In genomic region chr11:66068154-66068821, GRCh38 we compare ENCODE assay signal across 8 cellular contexts. TPM values are rescaled to one million over a fixed set of nuclear protein-coding genes. Genes with fewer than 3 reads are reported as not detected.
A peak's percentile ranks its signal among the peaks of the same experiment; 100 is the strongest.
DNase-seq lines count a peak whose midpoint lies in the region; ATAC-seq, FAIRE-seq and TF ChIP-seq lines count a peak whose summit lies in the region.

No MANE protein-coding gene starts in this region.

- no peaks in the 10 kb centered on the region for H3K9me1 ChIP-seq in endothelial cell of umbilical vein (replicated peaks; ENCODE audit: control insufficient read depth, extremely low read depth, insufficient read depth, low read length)

- H3K9me3 ChIP-seq in HAP-1 = no peaks in the 10 kb centered on the region
- H3K9me3 ChIP-seq in endothelial cell of umbilical vein (replicated peaks; ENCODE audit: control insufficient read depth, insufficient read depth, low read length) = no peaks in the 10 kb centered on the region
- no peaks in the 10 kb centered on the region for H3K9me3 ChIP-seq in mucosa of rectum (ENCODE audit: control insufficient read depth in 2 of 2, low read length in 2 of 2)

- peaks cover 34% of the 10 kb centered on the region for H3K79me2 ChIP-seq in endothelial cell of umbilical vein (ENCODE audit: control insufficient read depth, insufficient read depth, low read length)

- DNase-seq in Ammon's horn (ENCODE audit: low spot score) = peak; percentile 73
- DNase-seq in HAP-1 (ENCODE audit: low spot score in 2 of 2) = peak; percentile 60 to 90
- DNase-seq in NOMO-1 treated with DMSO at 0.1 percent for 48 hours (lab: John Stamatoyannopoulos, UW; ENCODE audit: unreplicated experiment) = peak; percentile 46
- DNase-seq in activated CD8-positive, alpha-beta memory T cell treated with anti-CD3 and anti-CD28 coated beads, Interleukin-2, amount 50 U/mL, for 48 hours = peak; percentile 88
- DNase-seq in endothelial cell of umbilical vein (ENCODE audit: low read depth, low spot score) = peak; percentile 73
- peak; percentile 56 to 63 for DNase-seq in stimulated activated CD8-positive, alpha-beta memory T cell treated with anti-CD3 and anti-CD28 coated beads, Interleukin-7, amount 100 ng/mL, for 4 hours (ENCODE audit: low read depth in 2 of 2)

- no peak for ATAC-seq in HG03097 (IDR thresholded peaks at IDR 0.05; ENCODE audit: low FRiP score, unreplicated experiment)

- peaks cover 62% of the 10 kb centered on the region for H3K36me3 ChIP-seq in HAP-1 (replicated peaks)
- peaks cover 29% of the 10 kb centered on the region in 2 experiments for H3K36me3 ChIP-seq in endothelial cell of umbilical vein (ENCODE audit: control insufficient read depth in 2 of 2, extremely low read depth in 1 of 2, insufficient read depth in 2 of 2, low read length in 2 of 2)
- H3K36me3 ChIP-seq in mucosa of rectum (ENCODE audit: control insufficient read depth in 2 of 2, insufficient read depth in 2 of 2, low read length in 2 of 2) = peaks cover 36 to 52% of the 10 kb centered on the region in 2 donors

- H3K27me3 ChIP-seq in HAP-1 (ENCODE audit: low read depth) = no peaks in the 10 kb centered on the region
- H3K27me3 ChIP-seq in endothelial cell of umbilical vein (ENCODE audit: control insufficient read depth in 2 of 2, insufficient read depth in 2 of 2, low read length in 2 of 2) = no peaks in the 10 kb centered on the region
- H3K27me3 ChIP-seq in mucosa of rectum (ENCODE audit: control insufficient read depth in 2 of 2, insufficient read depth in 2 of 2, low read length in 2 of 2) = no peaks in the 10 kb centered on the region

- dilution Hi-C loops in endothelial cell of umbilical vein (cut with MboI; ENCODE audit: extremely low pct_ligation_motif_present, low sequenced_read_pairs) = no loop called here

- H3K4me2 ChIP-seq in endothelial cell of umbilical vein (ENCODE audit: insufficient read depth, low read length) = no peak overlapping the region

- H3K9ac ChIP-seq in endothelial cell of umbilical vein (replicated peaks; ENCODE audit: extremely low read depth, insufficient read depth, low read length) (no peak overlapping the region), mucosa of rectum (ENCODE audit: low read depth in 1 of 2, low read length in 2 of 2) (no peak overlapping the region)

- CTCF ChIA-PET in endothelial cell of umbilical vein (lab: Charles Lee) = interaction anchor here (0.6 to 5.6 kb wide), 22 partner anchors 8 to 192 kb away, joined by 3 to 85 read pairs (median 4); partner anchors contain the start of genes CCDC85B and SF3B2

- POLR2A ChIA-PET in endothelial cell of umbilical vein (lab: Charles Lee) = no interaction called here

- FAIRE-seq in endothelial cell of umbilical vein (lab: Jason Lieb, UNC) = peak; percentile 72

- no peak overlapping the region for H3K27ac ChIP-seq in endothelial cell of umbilical vein (ENCODE audit: insufficient read depth, low read depth, low read length)
- peak overlapping the region; percentile 68 to 75 for H3K27ac ChIP-seq in mucosa of rectum (ENCODE audit: low read depth in 2 of 2, low read length in 2 of 2)

- H3K4me3 ChIP-seq in HAP-1 (no peak overlapping the region), endothelial cell of umbilical vein (replicated peaks in 1 of 3; ENCODE audit: insufficient read depth in 1 of 3, low read depth in 1 of 3, low read length in 3 of 3) (no peak overlapping the region), mucosa of rectum (ENCODE audit: low read length in 2 of 2) (no peak overlapping the region)

- no peak overlapping the region for H2AFZ ChIP-seq in endothelial cell of umbilical vein (ENCODE audit: low read depth, low read length)

- TF ChIP-seq POLR2A in endothelial cell of umbilical vein (IDR thresholded peaks at IDR 0.05; ENCODE audit: low read depth, low read length) = no peak

- in situ Hi-C loops in HAP-1 (cut with MboI; ENCODE audit: low sequenced_read_pairs) = no loop called here

- BruUV-seq in endothelial cell of umbilical vein (replicated peaks; lab: Mats Ljungman, UMichigan) = TSS peak; percentile 41

- TF ChIP-seq CTCF in endothelial cell of umbilical vein (IDR thresholded peaks at IDR 0.05; ENCODE audit: extremely low read depth in 1 of 2, insufficient read depth in 1 of 2, low read depth in 1 of 2, low read length in 2 of 2) = peak; percentile 92 to 95

- H3K4me1 ChIP-seq in HAP-1 (peaks cover 7% of the 10 kb centered on the region; the same call in 1 of the 2 replicates), endothelial cell of umbilical vein (ENCODE audit: control insufficient read depth, extremely low read depth, insufficient read depth, low read length) (peaks cover 21% of the 10 kb centered on the region), mucosa of rectum (ENCODE audit: control insufficient read depth in 2 of 2, insufficient read depth in 2 of 2, low read length in 2 of 2) (peaks cover 13 to 14% of the 10 kb centered on the region in 2 donors)

- intact Hi-C loops in endothelial cell of umbilical vein (cut with micrococcal nuclease) = loop anchor here (1.0 kb wide), 2 partner anchors 16 to 66 kb away; partner anchors contain the start of gene SF3B2

- peaks cover 2% of the 10 kb centered on the region for H4K20me1 ChIP-seq in endothelial cell of umbilical vein (replicated peaks; ENCODE audit: control insufficient read depth, extremely low read depth, insufficient read depth, low read length)

TF ChIP-seq in endothelial cell of umbilical vein, 7 proteins besides CTCF, POLR2A, EP300 and RAD21:
- TF ChIP-seq MYC (IDR thresholded peaks at IDR 0.05; ENCODE audit: low read depth, low read length) (no peak), FOS (IDR thresholded peaks at IDR 0.05; ENCODE audit: borderline replicate concordance, insufficient read depth, low read length) (no peak), MAX (IDR thresholded peaks at IDR 0.05; ENCODE audit: insufficient read depth, insufficient read length) (no peak), JUN (IDR thresholded peaks at IDR 0.05; ENCODE audit: borderline replicate concordance, insufficient read depth, insufficient read length, low read depth) (no peak), EZH2 (IDR thresholded peaks at IDR 0.05; ENCODE audit: borderline replicate concordance, low read depth, low read length, severe bottlenecking) (no peak), GATA2 (IDR thresholded peaks at IDR 0.05; ENCODE audit: insufficient read depth, insufficient read length, low read depth, low read length) (no peak), POLR2AphosphoS5 (IDR thresholded peaks at IDR 0.05; ENCODE audit: insufficient read depth, low read depth, low read length) (no peak)

RNA-seq across cellular contexts. Expression of gene PACS1, which starts 1.8 kb away (rescaled TPM):
- total RNA-seq in endothelial cell of umbilical vein = 52.8 and 64.4 TPM in 2 replicates
- 24.8 and 26.4 TPM in 2 replicates for polyA plus RNA-seq in endothelial cell of umbilical vein
- polyA plus RNA-seq in endothelial cell of umbilical vein (2011; cell fraction: cytosol; rRNA removed) = 25.8 and 31.1 TPM in 2 replicates
- 52.0 and 54.9 TPM in 2 replicates for polyA plus RNA-seq in endothelial cell of umbilical vein (2011; cell fraction: nucleus; rRNA removed)
- polyA plus RNA-seq in endothelial cell of umbilical vein (2012) = 53.6 and 59.1 TPM in 2 replicates
- 60.0 and 67.9 TPM in 2 replicates for polyA minus RNA-seq in endothelial cell of umbilical vein
- polyA minus RNA-seq in endothelial cell of umbilical vein (2011; cell fraction: cytosol; rRNA and poly(A)+ RNA removed) = 63.5 TPM
- polyA minus RNA-seq in endothelial cell of umbilical vein (2011; cell fraction: nucleus; rRNA and poly(A)+ RNA removed) = 63.3 and 93.6 TPM in 2 replicates

RNA-seq across cellular contexts. Expression of gene SF3B2, which starts 16.1 kb away (rescaled TPM):
- 179 and 196 TPM in 2 replicates for total RNA-seq in endothelial cell of umbilical vein
- polyA plus RNA-seq in endothelial cell of umbilical vein = 99.4 and 132 TPM in 2 replicates
- polyA plus RNA-seq in endothelial cell of umbilical vein (2011; cell fraction: cytosol; rRNA removed) = 127 and 139 TPM in 2 replicates
- 131 and 143 TPM in 2 replicates for polyA plus RNA-seq in endothelial cell of umbilical vein (2011; cell fraction: nucleus; rRNA removed)
- 160 and 170 TPM in 2 replicates for polyA plus RNA-seq in endothelial cell of umbilical vein (2012)
- 37.8 and 42.4 TPM in 2 replicates for polyA minus RNA-seq in endothelial cell of umbilical vein
- 65.5 TPM for polyA minus RNA-seq in endothelial cell of umbilical vein (2011; cell fraction: cytosol; rRNA and poly(A)+ RNA removed)
- polyA minus RNA-seq in endothelial cell of umbilical vein (2011; cell fraction: nucleus; rRNA and poly(A)+ RNA removed) = 32.6 and 36.4 TPM in 2 replicates

RNA-seq across cellular contexts. Expression of gene GAL3ST3, which starts 19.3 kb away (rescaled TPM):
- not detected in 2 replicates for total RNA-seq in endothelial cell of umbilical vein
- polyA plus RNA-seq in endothelial cell of umbilical vein = 0.15 and 0.24 TPM in 2 replicates
- 0.04 and 0.06 TPM in 2 replicates for polyA plus RNA-seq in endothelial cell of umbilical vein (2011; cell fraction: cytosol; rRNA removed)
- 0.17 TPM in 1 of 2 replicates, not detected in the other for polyA plus RNA-seq in endothelial cell of umbilical vein (2011; cell fraction: nucleus; rRNA removed)
- not detected in 2 replicates for polyA plus RNA-seq in endothelial cell of umbilical vein (2012)
- polyA minus RNA-seq in endothelial cell of umbilical vein = not detected in 2 replicates
- not detected for polyA minus RNA-seq in endothelial cell of umbilical vein (2011; cell fraction: cytosol; rRNA and poly(A)+ RNA removed)
- not detected in 2 replicates for polyA minus RNA-seq in endothelial cell of umbilical vein (2011; cell fraction: nucleus; rRNA and poly(A)+ RNA removed)

RNA-seq across cellular contexts. Expression of gene CATSPER1, which starts 42.0 kb away (rescaled TPM):
- 1.0 and 1.3 TPM in 2 replicates for total RNA-seq in endothelial cell of umbilical vein
- polyA plus RNA-seq in endothelial cell of umbilical vein = 0.68 and 0.89 TPM in 2 replicates
- polyA plus RNA-seq in endothelial cell of umbilical vein (2011; cell fraction: cytosol; rRNA removed) = 1.1 and 1.7 TPM in 2 replicates
- 0.41 and 0.58 TPM in 2 replicates for polyA plus RNA-seq in endothelial cell of umbilical vein (2011; cell fraction: nucleus; rRNA removed)
- polyA plus RNA-seq in endothelial cell of umbilical vein (2012) = 0.58 and 0.78 TPM in 2 replicates
- polyA minus RNA-seq in endothelial cell of umbilical vein = 0.42 TPM in 1 of 2 replicates, not detected in the other
- polyA minus RNA-seq in endothelial cell of umbilical vein (2011; cell fraction: cytosol; rRNA and poly(A)+ RNA removed) = 0.61 TPM
- polyA minus RNA-seq in endothelial cell of umbilical vein (2011; cell fraction: nucleus; rRNA and poly(A)+ RNA removed) = 0.48 TPM in 1 of 2 replicates, not detected in the other

RNA-seq across cellular contexts. Expression of gene CST6, which starts 56.5 kb away (rescaled TPM):
- total RNA-seq in endothelial cell of umbilical vein = 0.46 and 0.92 TPM in 2 replicates
- 2.2 and 2.5 TPM in 2 replicates for polyA plus RNA-seq in endothelial cell of umbilical vein
- polyA plus RNA-seq in endothelial cell of umbilical vein (2011; cell fraction: cytosol; rRNA removed) = 0.74 and 1.1 TPM in 2 replicates
- polyA plus RNA-seq in endothelial cell of umbilical vein (2011; cell fraction: nucleus; rRNA removed) = 0.36 TPM in 1 of 2 replicates, not detected in the other
- polyA plus RNA-seq in endothelial cell of umbilical vein (2012) = not detected in 2 replicates
- polyA minus RNA-seq in endothelial cell of umbilical vein = 0.93 TPM in 1 of 2 replicates, not detected in the other
- not detected for polyA minus RNA-seq in endothelial cell of umbilical vein (2011; cell fraction: cytosol; rRNA and poly(A)+ RNA removed)
- not detected in 2 replicates for polyA minus RNA-seq in endothelial cell of umbilical vein (2011; cell fraction: nucleus; rRNA and poly(A)+ RNA removed)
